In the genomic region with DNA sequence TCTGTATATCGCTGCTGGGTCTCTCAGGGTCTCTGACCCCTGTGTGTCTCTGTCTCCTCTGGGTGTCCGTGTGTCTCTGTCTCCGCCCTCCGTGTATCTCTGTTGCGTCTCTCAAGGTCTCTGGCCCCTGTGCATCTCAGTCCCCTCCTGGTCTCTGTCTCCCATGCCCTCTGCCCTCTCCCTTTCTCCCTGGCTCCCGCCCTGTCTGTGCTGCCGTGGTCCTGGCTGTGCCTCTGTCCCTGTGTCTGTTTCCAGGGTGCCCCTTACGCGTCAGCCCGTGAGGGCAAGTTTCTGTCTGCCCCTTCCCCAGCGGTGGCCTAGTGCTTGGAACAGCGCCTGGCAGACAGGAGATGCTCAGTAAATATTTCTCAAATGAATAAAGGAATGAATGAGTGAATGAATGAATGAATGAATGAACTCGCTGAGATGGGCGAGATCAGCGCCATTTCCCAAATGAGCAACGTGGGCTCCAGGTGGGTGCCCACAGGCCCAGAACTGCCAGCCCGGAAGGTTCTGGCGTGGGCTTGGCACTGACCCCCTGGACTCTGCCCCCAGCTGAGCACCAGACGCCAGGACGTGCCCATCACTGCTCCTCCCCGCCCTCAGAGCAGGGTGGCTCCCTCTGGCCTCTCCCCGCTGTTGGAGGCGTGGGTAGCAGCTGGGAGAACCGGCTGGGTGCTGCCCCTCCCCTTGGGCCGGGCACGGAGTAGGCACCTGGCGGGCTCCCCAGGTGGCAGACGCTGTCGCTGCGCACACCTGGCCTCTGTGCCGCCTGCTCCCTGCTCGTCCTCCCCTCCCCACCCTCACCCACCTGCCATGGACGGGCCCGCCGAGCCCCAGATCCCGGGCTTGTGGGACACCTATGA, we compare ENCODE assay signal across 11 cellular contexts. TPM values are rescaled to one million over a fixed set of nuclear protein-coding genes. Genes with fewer than 3 reads are reported as not detected.
DNase-seq lines count a peak whose midpoint lies in the region; ATAC-seq and TF ChIP-seq lines count a peak whose summit lies in the region.
"Had no signal": no experiment of that assay in that cellular context is flagged by ENCODE, and none has a peak within 500 bp of the region (broad histone marks: within the 10 kb centered on the region; RNA-seq: fewer than 3 reads in every experiment).

A gene (plus strand): TSS at position 736 of the 866 bp plus-strand sequence. CDS start 81 bp downstream, at position 817.

- DNase-seq in SK-N-SH (peak; percentile 39), NCI-H510A treated with DMSO at 0.1 percent for 48 hours (lab: John Stamatoyannopoulos, UW) (peak; percentile 95), foreskin keratinocyte (no peak), transverse colon (peak; percentile 87)
- no peak for DNase-seq in T-helper 2 cell treated with Interferon-gamma antibody and Interleukin-4, amounts not matched to agents 5 μg/mL and 100 μg/mL, for 36 hours (ENCODE audit: low spot score)
- DNase-seq: activated CD8-positive, alpha-beta T cell treated with anti-CD3 and anti-CD28 coated beads for 36 hours; dorsolateral prefrontal cortex; NCI-H1694 had no signal

- no peak within 1 kb of the TSS for H2AFZ ChIP-seq in SK-N-SH (ENCODE audit: low read depth)

- no peaks in the 10 kb centered on the region for H3K27me3 Mint-ChIP-seq in T-helper 2 cell treated with Interferon-gamma antibody and Interleukin-4, amounts not matched to agents 5 μg/mL and 100 μg/mL, for 36 hours (ENCODE audit: low read depth)
- H3K27me3 Mint-ChIP-seq: activated CD8-positive, alpha-beta T cell treated with anti-CD3 and anti-CD28 coated beads for 36 hours had no signal

- TF ChIP-seq EP300 in SK-N-SH (IDR thresholded peaks at IDR 0.05; ENCODE audit: borderline replicate concordance in 1 of 2, low read depth in 1 of 2, low read length in 1 of 2) (no peak), transverse colon (IDR thresholded peaks at IDR 0.05; ENCODE audit: low read depth) (no peak)

- H3K9me2 ChIP-seq in SK-N-SH: no peaks in the 10 kb centered on the region

- POLR2A ChIA-PET in SK-N-SH (lab: Yijun Ruan, JAX): interaction anchor here (0.6 kb wide), 1 partner anchor 22 kb away, joined by 3 read pairs; no protein-coding TSS in a partner anchor

- TF ChIP-seq POLR2A in transverse colon (IDR thresholded peaks at IDR 0.05): no peak

- no peak within 1 kb of the TSS for H3K27ac Mint-ChIP-seq in T-helper 2 cell treated with Interferon-gamma antibody and Interleukin-4, amounts not matched to agents 5 μg/mL and 100 μg/mL, for 36 hours
- H3K27ac Mint-ChIP-seq: activated CD8-positive, alpha-beta T cell treated with anti-CD3 and anti-CD28 coated beads for 36 hours had no signal

- 67% methylated on average over 18 of the region's 36 CpGs for WGBS in SK-N-SH (ENCODE audit: low lambda C conversion rate)
- 51% methylated on average over 36 of the region's 36 CpGs; no CpG with 5 or more reads in 1 of the 2 donors for WGBS in transverse colon (ENCODE audit: low coverage in 1 of 2), 2 donors

- H3K4me3 Mint-ChIP-seq in T-helper 2 cell treated with Interferon-gamma antibody and Interleukin-4, amounts not matched to agents 5 μg/mL and 100 μg/mL, for 36 hours: no peak within 1 kb of the TSS
- H3K4me3 Mint-ChIP-seq: activated CD8-positive, alpha-beta T cell treated with anti-CD3 and anti-CD28 coated beads for 36 hours had no signal

- intact Hi-C loops in transverse colon (cut with DNase I; ENCODE audit: low total_unique reads): no loop called here

- no peak within 1 kb of the TSS for H3K4me3 ChIP-seq in SK-N-SH (ENCODE audit: low read depth in 2 of 2, low read length in 1 of 2)
- H3K4me3 ChIP-seq in transverse colon: no peak within 1 kb of the TSS
- H3K4me3 ChIP-seq: dorsolateral prefrontal cortex had no signal

- CTCF ChIA-PET in SK-N-SH (lab: Yijun Ruan, JAX): interaction anchor here (2.0 kb wide), 1 partner anchor 38 kb away, joined by 6 read pairs; no protein-coding TSS in a partner anchor

- in situ Hi-C loops in transverse colon (cut with MboI; ENCODE audit: low pct_ligation_motif_present in 1 of 4, low pct_unique_long_range_greater_than_20kb in 1 of 4, low sequenced_read_pairs in 3 of 4): no loop called here

- no peaks in the 10 kb centered on the region for H3K9me3 Mint-ChIP-seq in T-helper 2 cell treated with Interferon-gamma antibody and Interleukin-4, amounts not matched to agents 5 μg/mL and 100 μg/mL, for 36 hours
- H3K9me3 Mint-ChIP-seq: activated CD8-positive, alpha-beta T cell treated with anti-CD3 and anti-CD28 coated beads for 36 hours had no signal

- no peak for TF ChIP-seq RAD21 in SK-N-SH (IDR thresholded peaks at IDR 0.05; ENCODE audit: low read length)

- H3K36me3 Mint-ChIP-seq in T-helper 2 cell treated with Interferon-gamma antibody and Interleukin-4, amounts not matched to agents 5 μg/mL and 100 μg/mL, for 36 hours (ENCODE audit: low read depth): no peaks in the 10 kb centered on the region

- H3K36me3 ChIP-seq in SK-N-SH (replicated peaks in 1 of 2; ENCODE audit: control insufficient read depth in 1 of 2, insufficient read depth in 2 of 2, low read length in 1 of 2) (no peaks in the 10 kb centered on the region), transverse colon (no peaks in the 10 kb centered on the region)

- H4K20me1 ChIP-seq in SK-N-SH (ENCODE audit: insufficient read depth): no peaks in the 10 kb centered on the region

- no peak for ATAC-seq in SK-N-SH treated with all-trans-retinoic acid at 6 μM for 48 hours
- peak; percentile 66 for ATAC-seq in foreskin keratinocyte
- no peak for ATAC-seq in GM19324 (IDR thresholded peaks at IDR 0.05; ENCODE audit: low FRiP score, unreplicated experiment)
- ATAC-seq in GM18511 (IDR thresholded peaks at IDR 0.05; ENCODE audit: unreplicated experiment): no peak
- ATAC-seq: activated CD8-positive, alpha-beta T cell treated with anti-CD3 and anti-CD28 coated beads for 36 hours had no signal

- H3K27me3 ChIP-seq in SK-N-SH (ENCODE audit: insufficient read depth): no peaks in the 10 kb centered on the region
- peaks cover 3% of the 10 kb centered on the region for H3K27me3 ChIP-seq in foreskin keratinocyte
- peaks cover 11% of the 10 kb centered on the region for H3K27me3 ChIP-seq in transverse colon

- H3K79me2 ChIP-seq in SK-N-SH (ENCODE audit: insufficient read depth): no peaks in the 10 kb centered on the region

- TF ChIP-seq CTCF in SK-N-SH (IDR thresholded peaks at IDR 0.05): no peak
- TF ChIP-seq CTCF in foreskin keratinocyte (conservative IDR thresholded peaks at IDR 0.05): no peak
- TF ChIP-seq CTCF in transverse colon (IDR thresholded peaks at IDR 0.05): no peak

- peaks cover 8% of the 10 kb centered on the region for H3F3A ChIP-seq in SK-N-SH (replicated peaks; ENCODE audit: insufficient read depth)

- H3K4me2 ChIP-seq in SK-N-SH: no peak within 1 kb of the TSS

- no peaks in the 10 kb centered on the region for H3K4me1 Mint-ChIP-seq in T-helper 2 cell treated with Interferon-gamma antibody and Interleukin-4, amounts not matched to agents 5 μg/mL and 100 μg/mL, for 36 hours (ENCODE audit: low read depth)

- H3K27ac ChIP-seq in SK-N-SH (ENCODE audit: low read depth in 2 of 2, low read length in 1 of 2): no peak within 1 kb of the TSS
- H3K27ac ChIP-seq in foreskin keratinocyte: no peak within 1 kb of the TSS
- peak within 1 kb of the TSS in 2 of 4 donors; percentile 27 for H3K27ac ChIP-seq in transverse colon
- H3K27ac ChIP-seq: dorsolateral prefrontal cortex had no signal

- no peak within 1 kb of the TSS for H3K9ac ChIP-seq in SK-N-SH

- H3K9me3 ChIP-seq in SK-N-SH: no peaks in the 10 kb centered on the region
- no peaks in the 10 kb centered on the region for H3K9me3 ChIP-seq in transverse colon

- peaks cover 0 to 4% of the 10 kb centered on the region in 2 experiments; a peak in 1 of 4 replicates for H3K4me1 ChIP-seq in SK-N-SH (ENCODE audit: control insufficient read depth in 1 of 2, insufficient read depth in 2 of 2, low read depth in 1 of 2, low read length in 1 of 2)
- H3K4me1 ChIP-seq in foreskin keratinocyte: peaks cover 18% of the 10 kb centered on the region
- H3K4me1 ChIP-seq in transverse colon: peaks cover 4 to 38% (median 14%) of the 10 kb centered on the region in 4 donors

TF ChIP-seq in SK-N-SH, 30 proteins besides CTCF, POLR2A, EP300 and RAD21:
- TF ChIP-seq JUND (IDR thresholded peaks at IDR 0.05): no peak
- TF ChIP-seq RCOR1 (IDR thresholded peaks at IDR 0.05; ENCODE audit: low read length): no peak
- TF ChIP-seq CHD2 (IDR thresholded peaks at IDR 0.05; ENCODE audit: low read length, partially characterized antibody): no peak
- TF ChIP-seq MEF2A (IDR thresholded peaks at IDR 0.05; ENCODE audit: borderline replicate concordance, low read depth): no peak
- no peak for TF ChIP-seq EZH2phosphoT487 (IDR thresholded peaks at IDR 0.05; ENCODE audit: borderline replicate concordance, low read depth)

TF ChIP-seq in SK-N-SH treated with all-trans-retinoic acid at 6 μM for 48 hours, 23 proteins besides CTCF, POLR2A, EP300 and RAD21 (continues in another document):
- TF ChIP-seq ZFP3 (CRISPR knock-in tag; IDR thresholded peaks at IDR 0.05) (no peak), ISL1 (CRISPR knock-in tag; IDR thresholded peaks at IDR 0.05) (no peak), ZNF70 (CRISPR knock-in tag; IDR thresholded peaks at IDR 0.05) (no peak), CSDC2 (CRISPR knock-in tag; IDR thresholded peaks at IDR 0.05) (no peak), OSR1 (CRISPR knock-in tag; IDR thresholded peaks at IDR 0.05) (no peak), TOX (CRISPR knock-in tag; IDR thresholded peaks at IDR 0.05; ENCODE audit: borderline replicate concordance) (no peak), ZC3H10 (CRISPR knock-in tag; IDR thresholded peaks at IDR 0.05) (no peak), ARNTL (CRISPR knock-in tag; IDR thresholded peaks at IDR 0.05; ENCODE audit: borderline replicate concordance, low read depth) (no peak), BACH2 (CRISPR knock-in tag; IDR thresholded peaks at IDR 0.05; ENCODE audit: borderline replicate concordance) (no peak), ZNF8 (CRISPR knock-in tag; IDR thresholded peaks at IDR 0.05) (no peak)
- TF ChIP-seq, protein P1, sequence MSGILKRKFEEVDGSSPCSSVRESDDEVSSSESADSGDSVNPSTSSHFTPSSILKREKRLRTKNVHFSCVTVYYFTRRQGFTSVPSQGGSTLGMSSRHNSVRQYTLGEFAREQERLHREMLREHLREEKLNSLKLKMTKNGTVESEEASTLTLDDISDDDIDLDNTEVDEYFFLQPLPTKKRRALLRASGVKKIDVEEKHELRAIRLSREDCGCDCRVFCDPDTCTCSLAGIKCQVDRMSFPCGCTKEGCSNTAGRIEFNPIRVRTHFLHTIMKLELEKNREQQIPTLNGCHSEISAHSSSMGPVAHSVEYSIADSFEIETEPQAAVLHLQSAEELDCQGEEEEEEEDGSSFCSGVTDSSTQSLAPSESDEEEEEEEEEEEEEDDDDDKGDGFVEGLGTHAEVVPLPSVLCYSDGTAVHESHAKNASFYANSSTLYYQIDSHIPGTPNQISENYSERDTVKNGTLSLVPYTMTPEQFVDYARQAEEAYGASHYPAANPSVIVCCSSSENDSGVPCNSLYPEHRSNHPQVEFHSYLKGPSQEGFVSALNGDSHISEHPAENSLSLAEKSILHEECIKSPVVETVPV (CRISPR knock-in tag; IDR thresholded peaks at IDR 0.05): no peak

RNA-seq across cellular contexts. Expression of the gene that starts here (rescaled TPM):
- polyA plus RNA-seq in SK-N-SH (2012; rRNA removed) (0.86 and 0.92 TPM in 2 replicates), foreskin keratinocyte (1.6 and 2.4 TPM in 2 replicates)
- polyA plus RNA-seq in SK-N-SH (2012; cell fraction: cytosol; rRNA removed): 0.40 and 0.50 TPM in 2 replicates
- polyA plus RNA-seq in SK-N-SH (2012; cell fraction: nucleus; rRNA removed): 0.14 and 0.33 TPM in 2 replicates
- total RNA-seq in foreskin keratinocyte (1.0 and 1.3 TPM in 2 replicates), transverse colon (under 1 TPM in 2 of 4 donors, not detected in 2; 0.32 to 0.41 TPM)
- total RNA-seq: activated CD8-positive, alpha-beta T cell treated with anti-CD3 and anti-CD28 coated beads for 36 hours had no signal

Comparison
In these comparisons a context has a peak if more than half of its experiments do, and no peak if none do; other contexts are left out.
1. Peak in DNase-seq in SK-N-SH; RNA of the gene not detected or under 1 TPM.
2. Peak in DNase-seq in transverse colon; RNA of the gene not detected or under 1 TPM.